ENCODE assay signal across 8 cellular contexts in genomic region chrX:129779747-129780146, GRCh38. TPM values are rescaled to one million over a fixed set of nuclear protein-coding genes. Genes with fewer than 3 reads are reported as not detected.
A peak's percentile ranks its signal among the peaks of the same experiment; 100 is the strongest.
DNase-seq lines count a peak whose midpoint lies in the region; ATAC-seq lines count a peak whose summit lies in the region.

Gene SASH3, plus strand, starts transcription at chrX:129779949. Its CDS starts 149 bp downstream, at chrX:129780098.

- intact Hi-C loops in activated CD4-positive, alpha-beta T cell treated with anti-CD3 and anti-CD28 coated beads, Interleukin-2, amount 10 ng/mL, durations not matched to agents 24 days and 14 days (cut with micrococcal nuclease) = loop anchor here (2.0 to 10.0 kb wide), 5 partner anchors 37 to 395 kb away; partner anchors contain the start of genes RAB33A, UTP14A and ZDHHC9
- intact Hi-C loops in head of caudate nucleus (cut with DNase I) = no loop called here

- peak within 1 kb of the TSS; percentile 95 for H3K27ac Mint-ChIP-seq in activated CD4-positive, alpha-beta T cell treated with anti-CD3 and anti-CD28 coated beads, Interleukin-2, amount 10 ng/mL, durations not matched to agents 24 days and 14 days
- H3K27ac Mint-ChIP-seq in stimulated activated naive CD8-positive, alpha-beta T cell treated with anti-CD3 and anti-CD28 coated beads, Interleukin-15, amount 100 ng/mL, for 72 hours = peak within 1 kb of the TSS; percentile 91

- peak within 1 kb of the TSS; percentile 90 for H3K4me3 Mint-ChIP-seq in activated CD4-positive, alpha-beta T cell treated with anti-CD3 and anti-CD28 coated beads, Interleukin-2, amount 10 ng/mL, durations not matched to agents 24 days and 14 days
- peak within 1 kb of the TSS; percentile 82 to 90 for H3K4me3 Mint-ChIP-seq in stimulated activated naive CD8-positive, alpha-beta T cell treated with anti-CD3 and anti-CD28 coated beads, Interleukin-15, amount 100 ng/mL, for 72 hours

- DNase-seq in activated CD4-positive, alpha-beta T cell treated with anti-CD3 and anti-CD28 coated beads, Interleukin-2, amount 10 ng/mL, durations not matched to agents 24 days and 14 days = peak; percentile 89
- DNase-seq in head of caudate nucleus = peak in 24 of 42 donors; percentile 8 to 61 (median 38)
- DNase-seq in stimulated activated naive CD8-positive, alpha-beta T cell treated with anti-CD3 and anti-CD28 coated beads, Interleukin-15, amount 100 ng/mL, for 72 hours = peak in 1 of 2 donors; percentile 79
- DNase-seq in NCI-H146 (lab: John Stamatoyannopoulos, UW) = no peak
- no peak for DNase-seq in NCI-H226

- peaks cover 37% of the 10 kb centered on the region for H3K36me3 Mint-ChIP-seq in activated CD4-positive, alpha-beta T cell treated with anti-CD3 and anti-CD28 coated beads, Interleukin-2, amount 10 ng/mL, durations not matched to agents 24 days and 14 days (ENCODE audit: low read depth)

- H3K4me1 Mint-ChIP-seq in activated CD4-positive, alpha-beta T cell treated with anti-CD3 and anti-CD28 coated beads, Interleukin-2, amount 10 ng/mL, durations not matched to agents 24 days and 14 days = peaks cover 51% of the 10 kb centered on the region
- H3K4me1 Mint-ChIP-seq in stimulated activated naive CD8-positive, alpha-beta T cell treated with anti-CD3 and anti-CD28 coated beads, Interleukin-15, amount 100 ng/mL, for 72 hours = peaks cover 63% of the 10 kb centered on the region

- ATAC-seq in GM18873 (IDR thresholded peaks at IDR 0.05; ENCODE audit: low FRiP score, unreplicated experiment) (peak; percentile 30), HG03175 (IDR thresholded peaks at IDR 0.05; ENCODE audit: unreplicated experiment) (peak; percentile 31), HG03095 (IDR thresholded peaks at IDR 0.05; ENCODE audit: unreplicated experiment) (no peak)
- peak; percentile 53 for ATAC-seq in stimulated activated naive CD8-positive, alpha-beta T cell treated with anti-CD3 and anti-CD28 coated beads, Interleukin-15, amount 100 ng/mL, for 72 hours

- H3K27me3 Mint-ChIP-seq in activated CD4-positive, alpha-beta T cell treated with anti-CD3 and anti-CD28 coated beads, Interleukin-2, amount 10 ng/mL, durations not matched to agents 24 days and 14 days = no peaks in the 10 kb centered on the region
- H3K27me3 Mint-ChIP-seq in stimulated activated naive CD8-positive, alpha-beta T cell treated with anti-CD3 and anti-CD28 coated beads, Interleukin-15, amount 100 ng/mL, for 72 hours = no peaks in the 10 kb centered on the region

- peaks cover 4% of the 10 kb centered on the region for H3K9me3 Mint-ChIP-seq in activated CD4-positive, alpha-beta T cell treated with anti-CD3 and anti-CD28 coated beads, Interleukin-2, amount 10 ng/mL, durations not matched to agents 24 days and 14 days
- no peaks in the 10 kb centered on the region for H3K9me3 Mint-ChIP-seq in stimulated activated naive CD8-positive, alpha-beta T cell treated with anti-CD3 and anti-CD28 coated beads, Interleukin-15, amount 100 ng/mL, for 72 hours

RNA-seq across cellular contexts. Expression of gene SASH3, which starts in this region (rescaled TPM):
- total RNA-seq in activated CD4-positive, alpha-beta T cell treated with anti-CD3 and anti-CD28 coated beads, Interleukin-2, amount 10 ng/mL, durations not matched to agents 24 days and 14 days = 115 and 116 TPM in 2 replicates

Comparison
In these comparisons a context has a peak if more than half of its experiments do, and no peak if none do; other contexts are left out.
1. DNase-seq: peak in activated CD4-positive, alpha-beta T cell treated with anti-CD3 and anti-CD28 coated beads, Interleukin-2, amount 10 ng/mL, durations not matched to agents 24 days and 14 days (single experiment) and head of caudate nucleus (24 of 42); none in NCI-H146 (single experiment) and NCI-H226 (single experiment).